ENCODE assay signal across 22 cellular contexts in the genomic region with DNA sequence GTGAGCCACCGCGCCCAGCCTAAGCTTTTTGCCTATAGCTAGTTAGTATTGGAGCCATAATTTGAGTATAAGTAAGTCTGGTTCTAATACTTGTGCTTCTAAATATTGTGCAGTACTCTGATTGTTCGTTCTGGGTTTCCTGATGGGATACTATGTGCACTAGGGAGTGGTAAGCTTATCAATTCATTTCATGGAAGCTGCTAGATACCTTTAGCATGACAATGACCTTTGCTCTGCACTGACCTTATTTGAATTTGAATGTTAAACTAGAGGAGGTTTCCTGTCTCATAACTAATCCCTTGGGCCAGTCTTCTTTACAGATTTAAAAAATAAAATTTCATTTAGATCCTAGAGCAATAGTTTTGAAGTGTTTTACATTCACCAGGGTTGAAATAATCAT.
"Had no signal": no experiment of that assay in that cellular context is flagged by ENCODE, and none has a peak within 500 bp of the region (broad histone marks: within the 10 kb centered on the region; RNA-seq: fewer than 3 reads in every experiment).

No MANE protein-coding gene starts in this region.

- H3K4me3 Mint-ChIP-seq: endodermal cell had no signal

- H3K27ac Mint-ChIP-seq: endodermal cell had no signal

- H3K4me1 ChIP-seq: esophagus squamous epithelium, left lung, lower lobe of right lung had no signal

- H3K27me3 ChIP-seq: dorsolateral prefrontal cortex, esophagus squamous epithelium, gastrocnemius medialis, heart right ventricle, left lung had no signal

- DNase-seq: dermis blood vessel endothelial cell; dorsolateral prefrontal cortex; effector CD4-positive, alpha-beta T cell; effector memory CD4-positive, alpha-beta T cell; endodermal cell; esophagus squamous epithelium; foreskin fibroblast; foreskin melanocyte; gastrocnemius medialis; glutamatergic neuron; head of caudate nucleus; heart right ventricle; hippocampal formation; left cardiac atrium; left lung; left ventricle myocardium superior; lower lobe of right lung; mesenchymal stem cell; midbrain had no signal

- ATAC-seq: esophagus mucosa, gastrocnemius medialis, left cardiac atrium, left lung, lower lobe of right lung had no signal

- H3K9me3 Mint-ChIP-seq: endodermal cell had no signal

- H3K27ac ChIP-seq: coronary artery, epithelial cell of prostate, esophagus squamous epithelium, gastrocnemius medialis, heart right ventricle, left lung, lower lobe of right lung had no signal

- H3K9me3 ChIP-seq: esophagus squamous epithelium, gastrocnemius medialis, heart right ventricle, left lung, lower lobe of right lung had no signal

- H3K4me3 ChIP-seq: coronary artery, dorsolateral prefrontal cortex, esophagus squamous epithelium, gastrocnemius medialis, heart right ventricle, left lung, lower lobe of right lung had no signal
